Comparison of ENCODE assay signal across 1 cellular context in the genomic region with DNA sequence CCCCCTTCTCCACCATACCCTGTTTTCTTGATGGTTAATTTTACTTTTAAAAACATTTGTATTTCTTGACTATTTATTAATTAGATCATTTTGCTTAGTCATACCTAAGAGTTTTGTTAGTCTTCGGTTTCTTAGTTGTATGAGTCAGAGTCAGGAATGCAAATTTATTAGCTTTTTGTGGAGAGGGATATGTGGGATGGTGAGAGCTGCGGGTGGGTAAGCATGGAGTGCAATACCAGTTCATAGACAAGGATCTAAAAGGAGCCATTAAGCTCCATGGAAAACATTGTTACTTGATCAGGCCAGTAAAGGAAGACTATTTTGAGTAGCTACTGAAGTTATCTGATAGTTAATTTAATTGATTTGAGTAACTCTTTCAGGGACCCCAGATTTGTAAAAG.
TF ChIP-seq lines count a peak whose summit lies in the region.

No MANE protein-coding gene starts in this region.

TF ChIP-seq in SK-N-SH treated with all-trans-retinoic acid at 6 μM for 48 hours, 23 proteins besides CTCF, POLR2A, EP300 and RAD21 (continued from another document):
- TF ChIP-seq, protein P1, sequence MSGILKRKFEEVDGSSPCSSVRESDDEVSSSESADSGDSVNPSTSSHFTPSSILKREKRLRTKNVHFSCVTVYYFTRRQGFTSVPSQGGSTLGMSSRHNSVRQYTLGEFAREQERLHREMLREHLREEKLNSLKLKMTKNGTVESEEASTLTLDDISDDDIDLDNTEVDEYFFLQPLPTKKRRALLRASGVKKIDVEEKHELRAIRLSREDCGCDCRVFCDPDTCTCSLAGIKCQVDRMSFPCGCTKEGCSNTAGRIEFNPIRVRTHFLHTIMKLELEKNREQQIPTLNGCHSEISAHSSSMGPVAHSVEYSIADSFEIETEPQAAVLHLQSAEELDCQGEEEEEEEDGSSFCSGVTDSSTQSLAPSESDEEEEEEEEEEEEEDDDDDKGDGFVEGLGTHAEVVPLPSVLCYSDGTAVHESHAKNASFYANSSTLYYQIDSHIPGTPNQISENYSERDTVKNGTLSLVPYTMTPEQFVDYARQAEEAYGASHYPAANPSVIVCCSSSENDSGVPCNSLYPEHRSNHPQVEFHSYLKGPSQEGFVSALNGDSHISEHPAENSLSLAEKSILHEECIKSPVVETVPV (CRISPR knock-in tag; IDR thresholded peaks at IDR 0.05) = no peak
- TF ChIP-seq CSDC2 (CRISPR knock-in tag; IDR thresholded peaks at IDR 0.05) = 0 out of 2 replicates have a peak, but pooled peaks have one; percentile 82
- no peak for TF ChIP-seq BACH2 (CRISPR knock-in tag; IDR thresholded peaks at IDR 0.05; ENCODE audit: borderline replicate concordance)
